In genomic region chr1:167554028-167554779, GRCh38 we compare ENCODE assay signal across 1 cellular context.
TF ChIP-seq lines count a peak whose summit lies in the region.

No MANE protein-coding gene starts in this region.

TF ChIP-seq in GM23338, 12 proteins besides CTCF, POLR2A, EP300 and RAD21 (continued from another document):
- no peak for TF ChIP-seq ZNF462 (CRISPR knock-in tag; IDR thresholded peaks at IDR 0.05)
- no peak for TF ChIP-seq STAT1 (IDR thresholded peaks at IDR 0.05; ENCODE audit: unreplicated experiment)
- TF ChIP-seq EZH2phosphoT487 (IDR thresholded peaks at IDR 0.05; ENCODE audit: unreplicated experiment): no peak
- no peak for TF ChIP-seq ETS1 (IDR thresholded peaks at IDR 0.05)
- TF ChIP-seq CREB1 (CRISPR knock-in tag; IDR thresholded peaks at IDR 0.05; ENCODE audit: low read depth): no peak
- no peak for TF ChIP-seq NANOG (IDR thresholded peaks at IDR 0.05; ENCODE audit: borderline replicate concordance)
